Comparison of ENCODE assay signal across 8 cellular contexts in the genomic region with DNA sequence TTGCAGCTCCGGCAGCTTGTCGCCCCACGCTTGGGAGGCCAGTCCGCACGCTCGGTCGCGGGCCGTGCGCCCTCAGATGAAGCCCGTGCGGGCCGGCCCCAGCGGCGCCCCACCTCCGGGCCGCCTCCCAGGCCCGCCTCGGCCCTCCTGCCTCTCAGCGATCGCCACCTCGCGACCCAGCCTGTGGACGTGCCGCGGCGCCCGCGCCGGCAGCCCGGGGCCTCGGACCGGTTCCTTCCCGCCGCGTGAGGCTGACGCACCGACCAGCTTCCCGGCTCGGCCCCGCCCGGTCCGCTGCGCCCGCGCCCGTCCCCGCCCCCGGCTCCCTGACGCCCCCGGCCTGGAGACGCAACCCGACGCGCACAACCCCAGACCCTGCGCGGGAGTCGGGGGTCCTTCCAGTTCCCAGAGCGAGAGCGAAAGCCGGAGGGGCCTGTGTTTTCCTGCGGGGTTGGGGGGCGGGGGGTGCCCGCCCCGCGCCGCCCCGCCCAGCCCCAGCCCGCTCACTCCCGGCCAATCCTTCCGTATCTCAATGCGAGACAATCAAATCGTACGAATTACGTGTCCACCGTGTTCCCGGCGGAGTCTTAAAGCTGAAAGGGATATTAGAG. TPM values are rescaled to one million over a fixed set of nuclear protein-coding genes. Genes with fewer than 3 reads are reported as not detected.
DNase-seq lines count a peak whose midpoint lies in the region; ATAC-seq, FAIRE-seq and TF ChIP-seq lines count a peak whose summit lies in the region.

A gene with protein sequence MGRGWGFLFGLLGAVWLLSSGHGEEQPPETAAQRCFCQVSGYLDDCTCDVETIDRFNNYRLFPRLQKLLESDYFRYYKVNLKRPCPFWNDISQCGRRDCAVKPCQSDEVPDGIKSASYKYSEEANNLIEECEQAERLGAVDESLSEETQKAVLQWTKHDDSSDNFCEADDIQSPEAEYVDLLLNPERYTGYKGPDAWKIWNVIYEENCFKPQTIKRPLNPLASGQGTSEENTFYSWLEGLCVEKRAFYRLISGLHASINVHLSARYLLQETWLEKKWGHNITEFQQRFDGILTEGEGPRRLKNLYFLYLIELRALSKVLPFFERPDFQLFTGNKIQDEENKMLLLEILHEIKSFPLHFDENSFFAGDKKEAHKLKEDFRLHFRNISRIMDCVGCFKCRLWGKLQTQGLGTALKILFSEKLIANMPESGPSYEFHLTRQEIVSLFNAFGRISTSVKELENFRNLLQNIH (minus strand): TSS at position 78 of the 611 bp plus-strand sequence. CDS start 77 bp downstream, at position 1.

- H2AFZ ChIP-seq in MM.1S (ENCODE audit: low read length), result peak within 1 kb of the TSS; percentile 61
- H2AFZ ChIP-seq in SK-N-SH (ENCODE audit: low read depth), result peak within 1 kb of the TSS; percentile 79

- H3K9me3 ChIP-seq in MM.1S (replicated peaks; ENCODE audit: insufficient read depth, low read length) (no peaks in the 10 kb centered on the region), SK-N-SH (no peaks in the 10 kb centered on the region), pancreas (no peaks in the 10 kb centered on the region), tibial nerve (no peaks in the 10 kb centered on the region)

- TF ChIP-seq POLR2A in tibial nerve (IDR thresholded peaks at IDR 0.05), result peak; percentile 49 to 63

- H3K36me3 ChIP-seq in MM.1S (replicated peaks; ENCODE audit: insufficient read depth, low read length) (no peaks in the 10 kb centered on the region), SK-N-SH (replicated peaks in 1 of 2; ENCODE audit: control insufficient read depth in 1 of 2, insufficient read depth in 2 of 2, low read length in 1 of 2) (no peaks in the 10 kb centered on the region), pancreas (no peaks in the 10 kb centered on the region), tibial nerve (no peaks in the 10 kb centered on the region)

- H3K36me3 Mint-ChIP-seq in activated naive CD8-positive, alpha-beta T cell treated with anti-CD3 and anti-CD28 coated beads for 36 hours, result peaks cover 29% of the 10 kb centered on the region

- no peak for FAIRE-seq in pancreas (lab: Jason Lieb, UNC)

- POLR2A ChIA-PET in SK-N-SH (lab: Yijun Ruan, JAX), result interaction anchor here (1.0 to 1.5 kb wide), 3 partner anchors 10 to 12 kb away, joined by 3 to 6 read pairs (median 6); a partner anchor contains a TSS

- CTCF ChIA-PET in SK-N-SH (lab: Yijun Ruan, JAX), result interaction anchor here (1.2 to 1.7 kb wide), 3 partner anchors 9 to 21 kb away, joined by 3 to 5 read pairs (median 3); no protein-coding TSS in a partner anchor

- peak within 1 kb of the TSS; percentile 96 for H3K27ac Mint-ChIP-seq in activated naive CD8-positive, alpha-beta T cell treated with anti-CD3 and anti-CD28 coated beads for 36 hours

- H3K4me1 Mint-ChIP-seq in activated naive CD8-positive, alpha-beta T cell treated with anti-CD3 and anti-CD28 coated beads for 36 hours, result peaks cover 32% of the 10 kb centered on the region

- H3K4me3 ChIP-seq in MM.1S (ENCODE audit: low read length) (peak within 1 kb of the TSS; percentile 94), SK-N-SH (ENCODE audit: low read depth in 2 of 2, low read length in 1 of 2) (peak within 1 kb of the TSS; percentile 76 to 81), pancreas (peak within 1 kb of the TSS; percentile 63 to 84 (median 74)), tibial nerve (peak within 1 kb of the TSS; percentile 64 to 93 (median 72))

- peak within 1 kb of the TSS; percentile 82 for H3K27ac ChIP-seq in MM.1S (ENCODE audit: low read length)
- peak within 1 kb of the TSS; percentile 78 to 87 for H3K27ac ChIP-seq in SK-N-SH (ENCODE audit: low read depth in 2 of 2, low read length in 1 of 2)
- peak within 1 kb of the TSS; percentile 95 to 98 (median 96) for H3K27ac ChIP-seq in pancreas
- peak within 1 kb of the TSS; percentile 87 to 98 (median 96) for H3K27ac ChIP-seq in tibial nerve

- peak; percentile 59 for DNase-seq in GM04504 (ENCODE audit: low read depth)
- DNase-seq in HCEC 1CT, result peak; percentile 87
- DNase-seq in MM.1S, result peak; percentile 52
- peak; percentile 90 for DNase-seq in SK-N-SH
- peak; percentile 77 for DNase-seq in activated naive CD8-positive, alpha-beta T cell treated with anti-CD3 and anti-CD28 coated beads for 36 hours
- peak; percentile 12 to 88 (median 74) for DNase-seq in head of caudate nucleus
- DNase-seq in pancreas, result peak; percentile 86 to 93 (median 88)
- peak; percentile 53 to 76 for DNase-seq in tibial nerve (ENCODE audit: low spot score in 2 of 2)

- no peaks in the 10 kb centered on the region for H3K27me3 ChIP-seq in MM.1S (replicated peaks; ENCODE audit: insufficient read depth, low read length)
- H3K27me3 ChIP-seq in SK-N-SH (ENCODE audit: insufficient read depth), result no peaks in the 10 kb centered on the region
- H3K27me3 ChIP-seq in pancreas, result no peaks in the 10 kb centered on the region
- H3K27me3 ChIP-seq in tibial nerve, result no peaks in the 10 kb centered on the region

- no peaks in the 10 kb centered on the region for H3K9me2 ChIP-seq in MM.1S (replicated peaks; ENCODE audit: insufficient read depth, low read length)
- no peaks in the 10 kb centered on the region for H3K9me2 ChIP-seq in SK-N-SH

- no peak for TF ChIP-seq CTCF in MM.1S (IDR thresholded peaks at IDR 0.05; ENCODE audit: low read length)
- no peak for TF ChIP-seq CTCF in SK-N-SH (IDR thresholded peaks at IDR 0.05)
- TF ChIP-seq CTCF in pancreas (IDR thresholded peaks at IDR 0.05), result no peak
- peak in 2 of 5 experiments; percentile 17 for TF ChIP-seq CTCF in tibial nerve (IDR thresholded peaks at IDR 0.05)

- H3K4me1 ChIP-seq in MM.1S (ENCODE audit: low read length) (no peaks in the 10 kb centered on the region), SK-N-SH (ENCODE audit: control insufficient read depth in 1 of 2, insufficient read depth in 2 of 2, low read depth in 1 of 2, low read length in 1 of 2) (peaks cover 12 to 13% of the 10 kb centered on the region in 2 experiments; a peak in 3 of 4 replicates), pancreas (peaks cover 13 to 36% (median 35%) of the 10 kb centered on the region in 3 donors), tibial nerve (peaks cover 0 to 36% (median 14%) of the 10 kb centered on the region in 4 donors)

- H3K4me3 Mint-ChIP-seq in activated naive CD8-positive, alpha-beta T cell treated with anti-CD3 and anti-CD28 coated beads for 36 hours, result peak within 1 kb of the TSS; percentile 98

- H3K79me2 ChIP-seq in MM.1S (ENCODE audit: low read length) (peaks cover 42% of the 10 kb centered on the region), SK-N-SH (ENCODE audit: insufficient read depth) (peaks cover 46% of the 10 kb centered on the region)

- peak within 1 kb of the TSS; percentile 81 for H3K9ac ChIP-seq in MM.1S (ENCODE audit: low read length)
- H3K9ac ChIP-seq in SK-N-SH, result peak within 1 kb of the TSS; percentile 90

- TF ChIP-seq EP300 in SK-N-SH (IDR thresholded peaks at IDR 0.05; ENCODE audit: borderline replicate concordance in 1 of 2, low read depth in 1 of 2, low read length in 1 of 2) (peak in 1 of 2 experiments; percentile 16; a peak in 1 of 4 replicates), tibial nerve (IDR thresholded peaks at IDR 0.05) (peak in 1 of 2 donors; percentile 34)

- H4K20me1 ChIP-seq in MM.1S (ENCODE audit: insufficient read depth, low read length) (no peaks in the 10 kb centered on the region), SK-N-SH (ENCODE audit: insufficient read depth) (peaks cover 29% of the 10 kb centered on the region)

- H3K4me2 ChIP-seq in MM.1S (ENCODE audit: low read depth, low read length), result peak within 1 kb of the TSS; percentile 65
- H3K4me2 ChIP-seq in SK-N-SH, result peak within 1 kb of the TSS; percentile 77

- ATAC-seq in pancreas, result peak; percentile 88 to 93 (median 92)

- H3K9me3 Mint-ChIP-seq in activated naive CD8-positive, alpha-beta T cell treated with anti-CD3 and anti-CD28 coated beads for 36 hours, result no peaks in the 10 kb centered on the region

- intact Hi-C loops in head of caudate nucleus (cut with DNase I), result no loop called here
- intact Hi-C loops in pancreas (cut with DNase I), result no loop called here

- H3K27me3 Mint-ChIP-seq in activated naive CD8-positive, alpha-beta T cell treated with anti-CD3 and anti-CD28 coated beads for 36 hours, result no peaks in the 10 kb centered on the region

- no peak for TF ChIP-seq RAD21 in SK-N-SH (IDR thresholded peaks at IDR 0.05; ENCODE audit: low read length)

- H3F3A ChIP-seq in MM.1S (ENCODE audit: insufficient read depth, low read length), result peaks cover 5% of the 10 kb centered on the region; the same call in 1 of the 2 replicates
- peaks cover 15% of the 10 kb centered on the region for H3F3A ChIP-seq in SK-N-SH (replicated peaks; ENCODE audit: insufficient read depth)

- 0% methylated on average over 16 of the region's 78 CpGs for WGBS in SK-N-SH (ENCODE audit: low lambda C conversion rate)
- 1% methylated on average over 64 to 78 of the region's 78 CpGs for WGBS in pancreas, 2 donors
- 0 to 1% methylated on average over 18 to 66 of the region's 78 CpGs for WGBS in tibial nerve, 2 donors

TF ChIP-seq in SK-N-SH, 30 proteins besides CTCF, POLR2A, EP300 and RAD21 (continues in another document):
- TF ChIP-seq, protein P1, sequence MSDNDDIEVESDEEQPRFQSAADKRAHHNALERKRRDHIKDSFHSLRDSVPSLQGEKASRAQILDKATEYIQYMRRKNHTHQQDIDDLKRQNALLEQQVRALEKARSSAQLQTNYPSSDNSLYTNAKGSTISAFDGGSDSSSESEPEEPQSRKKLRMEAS (IDR thresholded peaks at IDR 0.05; ENCODE audit: low read depth), result 0 out of 2 replicates have a peak, but pooled peaks have one; percentile 6
- TF ChIP-seq MXI1 (IDR thresholded peaks at IDR 0.05; ENCODE audit: low read depth, low read length) (peak; percentile 22), SMC3 (IDR thresholded peaks at IDR 0.05; ENCODE audit: low read depth, low read length) (no peak; the same call in 1 of the 2 replicates), FOXJ3 (CRISPR knock-in tag; IDR thresholded peaks at IDR 0.05) (no peak)

RNA-seq across cellular contexts. Expression of the gene that starts here (rescaled TPM):
- polyA plus RNA-seq in SK-N-SH (2012; rRNA removed), result 19.3 and 24.4 TPM in 2 replicates
- 29.1 and 30.8 TPM in 2 replicates for polyA plus RNA-seq in SK-N-SH (2012; cell fraction: cytosol; rRNA removed)
- polyA plus RNA-seq in SK-N-SH (2012; cell fraction: nucleus; rRNA removed), result 15.4 and 17.7 TPM in 2 replicates
- total RNA-seq in activated naive CD8-positive, alpha-beta T cell treated with anti-CD3 and anti-CD28 coated beads for 36 hours, result 100 to 1,000 TPM; 120 to 121 TPM
- 10 to 100 TPM; 21.3 to 51.0 (median 28.5) TPM for total RNA-seq in pancreas
- polyA plus RNA-seq in pancreas, result 10 to 100 TPM in 1 of 2 donors, 1 to 10 TPM in 1; 9.7 to 11.0 TPM
- total RNA-seq in tibial nerve, result 10 to 100 TPM; 20.3 to 34.3 (median 31.3) TPM

Comparison
In these comparisons a context has a peak if more than half of its experiments do, and no peak if none do; other contexts are left out.
1. Peak in every context shown above with its lines: DNase-seq, ATAC-seq, H3K4me3 ChIP-seq and H3K27ac ChIP-seq.